In the genomic region with DNA sequence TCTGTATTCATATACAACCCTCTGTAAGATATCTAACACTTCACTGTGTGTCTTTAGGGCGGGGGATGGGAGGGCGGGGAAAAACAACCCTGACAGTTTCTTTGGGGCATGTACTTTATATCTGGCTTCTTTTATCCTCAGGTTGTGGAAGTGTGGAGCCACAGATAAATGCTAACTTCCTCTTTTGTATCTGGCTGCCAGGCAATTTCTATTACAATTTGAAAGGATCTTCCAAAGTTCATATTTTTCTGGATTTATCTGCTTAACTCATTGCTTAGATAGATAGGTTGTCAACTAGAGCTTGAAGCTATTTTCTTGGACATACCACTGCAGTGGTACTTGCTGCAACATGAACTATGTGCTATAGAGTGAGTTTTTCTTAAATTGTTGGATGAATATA, we compare ENCODE assay signal across 15 cellular contexts.
"Had no signal": no experiment of that assay in that cellular context is flagged by ENCODE, and none has a peak within 500 bp of the region (broad histone marks: within the 10 kb centered on the region; RNA-seq: fewer than 3 reads in every experiment).

No MANE protein-coding gene starts in this region.

- DNase-seq: activated B cell treated with CpG ODN at 0.5 μM for 24 hours; activated CD4-positive, alpha-beta T cell treated with anti-CD3 and anti-CD28 coated beads, Interleukin-2, amount 10 ng/mL, durations not matched to agents 24 days and 14 days; activated CD8-positive, alpha-beta T cell treated with anti-CD3 and anti-CD28 coated beads, Interleukin-2, amount 10 ng/mL, durations not matched to agents 7 days and 5 days; activated naive CD4-positive, alpha-beta T cell treated with anti-CD3 and anti-CD28 coated beads for 36 hours; activated T-cell treated with anti-CD3 and anti-CD28 coated beads, Interleukin-2, amount 50 U/mL, for 24 hours; central memory CD4-positive, alpha-beta T cell; colonic mucosa; foreskin melanocyte; glutamatergic neuron; hypothalamus; lower lobe of right lung; naive thymus-derived CD8-positive, alpha-beta T cell; right cardiac atrium; stimulated activated CD4-positive, alpha-beta T cell treated with anti-CD3 and anti-CD28 coated beads, Interleukin-2, amount 100 ng/mL, for 24 hours; upper lobe of left lung had no signal

- ATAC-seq: activated CD8-positive, alpha-beta T cell treated with anti-CD3 and anti-CD28 coated beads, Interleukin-2, amount 10 ng/mL, durations not matched to agents 7 days and 5 days; lower lobe of right lung; naive thymus-derived CD8-positive, alpha-beta T cell; right cardiac atrium had no signal
